2 cellular contexts compared by ENCODE assay signal in the genomic region with DNA sequence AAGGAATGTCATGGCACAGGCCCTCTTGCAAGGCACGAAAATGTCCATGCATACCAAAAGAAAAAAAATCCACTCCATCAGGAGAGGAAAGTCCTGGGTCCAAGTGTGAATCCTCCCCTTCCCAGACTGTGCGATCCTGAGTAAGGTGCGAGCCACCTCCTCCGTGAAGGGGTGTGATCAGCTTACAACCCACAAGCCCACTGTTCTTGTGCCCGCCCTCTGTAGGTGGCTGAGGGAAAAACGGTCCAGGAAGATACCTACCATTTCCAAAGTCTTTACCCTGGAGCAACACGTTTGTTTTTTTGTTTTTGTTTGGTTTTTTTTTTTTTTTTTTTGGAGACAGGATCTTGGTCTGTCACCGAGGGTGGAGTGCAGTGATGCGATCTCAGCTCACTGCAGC.
TF ChIP-seq lines count a peak whose summit lies in the region.

No MANE protein-coding gene starts in this region.

TF ChIP-seq in HepG2, 621 proteins besides CTCF, POLR2A, EP300 and RAD21:
- no peak for TF ChIP-seq SRSF9 (IDR thresholded peaks at IDR 0.05; ENCODE audit: borderline replicate concordance, insufficient read depth, low read depth, low read length, poor library complexity, severe bottlenecking)
- TF ChIP-seq MYC (CRISPR knock-in tag; IDR thresholded peaks at IDR 0.05; ENCODE audit: borderline replicate concordance): no peak
- TF ChIP-seq ISL2 (CRISPR knock-in tag; IDR thresholded peaks at IDR 0.05): no peak
- TF ChIP-seq, protein P1, sequence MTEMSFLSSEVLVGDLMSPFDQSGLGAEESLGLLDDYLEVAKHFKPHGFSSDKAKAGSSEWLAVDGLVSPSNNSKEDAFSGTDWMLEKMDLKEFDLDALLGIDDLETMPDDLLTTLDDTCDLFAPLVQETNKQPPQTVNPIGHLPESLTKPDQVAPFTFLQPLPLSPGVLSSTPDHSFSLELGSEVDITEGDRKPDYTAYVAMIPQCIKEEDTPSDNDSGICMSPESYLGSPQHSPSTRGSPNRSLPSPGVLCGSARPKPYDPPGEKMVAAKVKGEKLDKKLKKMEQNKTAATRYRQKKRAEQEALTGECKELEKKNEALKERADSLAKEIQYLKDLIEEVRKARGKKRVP (CRISPR knock-in tag; IDR thresholded peaks at IDR 0.05): no peak
- TF ChIP-seq FOXP1 (IDR thresholded peaks at IDR 0.05): no peak
- TF ChIP-seq FOXP1 (CRISPR knock-in tag; IDR thresholded peaks at IDR 0.05): no peak
- TF ChIP-seq SMC3 (IDR thresholded peaks at IDR 0.05; ENCODE audit: low read length): no peak
- TF ChIP-seq, protein P2, sequence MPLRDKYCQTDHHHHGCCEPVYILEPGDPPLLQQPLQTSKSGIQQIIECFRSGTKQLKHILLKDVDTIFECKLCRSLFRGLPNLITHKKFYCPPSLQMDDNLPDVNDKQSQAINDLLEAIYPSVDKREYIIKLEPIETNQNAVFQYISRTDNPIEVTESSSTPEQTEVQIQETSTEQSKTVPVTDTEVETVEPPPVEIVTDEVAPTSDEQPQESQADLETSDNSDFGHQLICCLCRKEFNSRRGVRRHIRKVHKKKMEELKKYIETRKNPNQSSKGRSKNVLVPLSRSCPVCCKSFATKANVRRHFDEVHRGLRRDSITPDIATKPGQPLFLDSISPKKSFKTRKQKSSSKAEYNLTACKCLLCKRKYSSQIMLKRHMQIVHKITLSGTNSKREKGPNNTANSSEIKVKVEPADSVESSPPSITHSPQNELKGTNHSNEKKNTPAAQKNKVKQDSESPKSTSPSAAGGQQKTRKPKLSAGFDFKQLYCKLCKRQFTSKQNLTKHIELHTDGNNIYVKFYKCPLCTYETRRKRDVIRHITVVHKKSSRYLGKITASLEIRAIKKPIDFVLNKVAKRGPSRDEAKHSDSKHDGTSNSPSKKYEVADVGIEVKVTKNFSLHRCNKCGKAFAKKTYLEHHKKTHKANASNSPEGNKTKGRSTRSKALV (CRISPR knock-in tag; IDR thresholded peaks at IDR 0.05): no peak
- no peak for TF ChIP-seq FOXM1 (CRISPR knock-in tag; IDR thresholded peaks at IDR 0.05)
- TF ChIP-seq, protein P3, sequence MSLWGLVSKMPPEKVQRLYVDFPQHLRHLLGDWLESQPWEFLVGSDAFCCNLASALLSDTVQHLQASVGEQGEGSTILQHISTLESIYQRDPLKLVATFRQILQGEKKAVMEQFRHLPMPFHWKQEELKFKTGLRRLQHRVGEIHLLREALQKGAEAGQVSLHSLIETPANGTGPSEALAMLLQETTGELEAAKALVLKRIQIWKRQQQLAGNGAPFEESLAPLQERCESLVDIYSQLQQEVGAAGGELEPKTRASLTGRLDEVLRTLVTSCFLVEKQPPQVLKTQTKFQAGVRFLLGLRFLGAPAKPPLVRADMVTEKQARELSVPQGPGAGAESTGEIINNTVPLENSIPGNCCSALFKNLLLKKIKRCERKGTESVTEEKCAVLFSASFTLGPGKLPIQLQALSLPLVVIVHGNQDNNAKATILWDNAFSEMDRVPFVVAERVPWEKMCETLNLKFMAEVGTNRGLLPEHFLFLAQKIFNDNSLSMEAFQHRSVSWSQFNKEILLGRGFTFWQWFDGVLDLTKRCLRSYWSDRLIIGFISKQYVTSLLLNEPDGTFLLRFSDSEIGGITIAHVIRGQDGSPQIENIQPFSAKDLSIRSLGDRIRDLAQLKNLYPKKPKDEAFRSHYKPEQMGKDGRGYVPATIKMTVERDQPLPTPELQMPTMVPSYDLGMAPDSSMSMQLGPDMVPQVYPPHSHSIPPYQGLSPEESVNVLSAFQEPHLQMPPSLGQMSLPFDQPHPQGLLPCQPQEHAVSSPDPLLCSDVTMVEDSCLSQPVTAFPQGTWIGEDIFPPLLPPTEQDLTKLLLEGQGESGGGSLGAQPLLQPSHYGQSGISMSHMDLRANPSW (CRISPR knock-in tag; IDR thresholded peaks at IDR 0.05; ENCODE audit: borderline replicate concordance): no peak
- no peak for TF ChIP-seq ZFP62 (CRISPR knock-in tag; IDR thresholded peaks at IDR 0.05)
- TF ChIP-seq ZNF543 (CRISPR knock-in tag; IDR thresholded peaks at IDR 0.05): no peak
- no peak for TF ChIP-seq PTBP1 (IDR thresholded peaks at IDR 0.05; ENCODE audit: low read depth, low read length, poor library complexity, severe bottlenecking)
- TF ChIP-seq PAX8 (CRISPR knock-in tag; IDR thresholded peaks at IDR 0.05; ENCODE audit: borderline replicate concordance): no peak
- TF ChIP-seq KDM6A (CRISPR knock-in tag; IDR thresholded peaks at IDR 0.05; ENCODE audit: low read depth): no peak
- TF ChIP-seq HNF4A (CRISPR knock-in tag; IDR thresholded peaks at IDR 0.05): no peak
TF ChIP-seq in HepG2: peak in this region for 0.

TF ChIP-seq in H1, 55 proteins besides CTCF, POLR2A, EP300 and RAD21:
- TF ChIP-seq GABPA (IDR thresholded peaks at IDR 0.05; ENCODE audit: borderline replicate concordance, insufficient read depth, low read length): no peak
- no peak for TF ChIP-seq NRF1 (IDR thresholded peaks at IDR 0.05; ENCODE audit: low read depth, low read length)
- no peak for TF ChIP-seq SP1 (IDR thresholded peaks at IDR 0.05; ENCODE audit: low read depth, low read length)
- no peak for TF ChIP-seq TAF1 (IDR thresholded peaks at IDR 0.05; ENCODE audit: low read depth, low read length)
- 0 out of 2 replicates have a peak, but pooled peaks have one; percentile 7 for TF ChIP-seq BACH1 (IDR thresholded peaks at IDR 0.05; ENCODE audit: low read length)
- no peak for TF ChIP-seq TCF12 (IDR thresholded peaks at IDR 0.05; ENCODE audit: low read depth, low read length)
- no peak for TF ChIP-seq SIX5 (IDR thresholded peaks at IDR 0.05; ENCODE audit: low read depth, low read length)
TF ChIP-seq in H1: peak in this region for 1.
